ENCODE assay signal across 7 cellular contexts in the genomic region with DNA sequence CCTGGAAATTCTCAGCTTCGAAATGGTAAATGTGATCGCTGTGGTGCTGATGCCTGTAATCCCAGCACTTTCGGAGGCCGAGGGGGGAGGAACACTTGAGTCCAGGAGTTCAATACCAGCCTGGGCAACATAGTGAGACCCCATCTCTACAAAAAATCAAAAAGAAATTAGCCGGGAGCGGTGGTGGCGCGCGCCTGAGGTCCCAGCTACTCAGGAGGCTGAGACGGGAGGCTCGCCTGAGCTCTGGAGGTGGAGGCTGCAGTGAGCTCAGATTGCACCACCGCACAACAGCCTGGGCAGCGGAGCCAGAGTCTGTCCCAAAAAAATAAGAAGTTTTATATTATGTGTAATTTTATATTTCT. TPM values are rescaled to one million over a fixed set of nuclear protein-coding genes. Genes with fewer than 3 reads are reported as not detected.
A peak's percentile ranks its signal among the peaks of the same experiment; 100 is the strongest.
DNase-seq lines count a peak whose midpoint lies in the region; ATAC-seq and TF ChIP-seq lines count a peak whose summit lies in the region.

No MANE protein-coding gene starts in this region.

- H3K4me3 ChIP-seq in HAP-1 (peak overlapping the region; percentile 93), hepatocyte (peak overlapping the region; percentile 82), spleen (peak overlapping the region; percentile 76 to 100 (median 100))

- no peak for TF ChIP-seq CTCF in WTC11 (IDR thresholded peaks at IDR 0.05)
- no peak for TF ChIP-seq CTCF in hepatocyte (IDR thresholded peaks at IDR 0.05; ENCODE audit: poor library complexity)
- TF ChIP-seq CTCF in spleen (IDR thresholded peaks at IDR 0.05 in 8 of 11, conservative IDR thresholded peaks at IDR 0.05 in 3 of 11): no peak

- peaks cover 13% of the 10 kb centered on the region for H4K20me1 ChIP-seq in hepatocyte (ENCODE audit: insufficient read depth, poor library complexity, severe bottlenecking)

- ATAC-seq in WTC11 (no peak), GM21447 (IDR thresholded peaks at IDR 0.05; ENCODE audit: unreplicated experiment) (no peak)

- no peak for TF ChIP-seq POLR2A in spleen (IDR thresholded peaks at IDR 0.05)

- H3K27me3 Mint-ChIP-seq in WTC11 (ENCODE audit: low read depth): peaks cover 4% of the 10 kb centered on the region; the same call in 1 of the 2 replicates

- no peak for DNase-seq in HAP-1 (ENCODE audit: low spot score in 2 of 2)
- no peak for DNase-seq in WTC11 (ENCODE audit: low spot score)
- DNase-seq in hepatocyte (ENCODE audit: low spot score): no peak
- no peak for DNase-seq in spleen
- DNase-seq in posterior vena cava (ENCODE audit: low spot score): no peak
- no peak for DNase-seq in NCI-H128 (lab: John Stamatoyannopoulos, UW; ENCODE audit: unreplicated experiment)

- H3K4me1 ChIP-seq in HAP-1 (peaks cover 35% of the 10 kb centered on the region), hepatocyte (ENCODE audit: insufficient read depth) (peaks cover 19% of the 10 kb centered on the region), spleen (peaks cover 20 to 65% (median 49%) of the 10 kb centered on the region in 6 donors)

- H3K27me3 ChIP-seq in HAP-1 (ENCODE audit: low read depth) (no peaks in the 10 kb centered on the region), hepatocyte (no peaks in the 10 kb centered on the region), spleen (replicated peaks in 1 of 7) (no peaks in the 10 kb centered on the region)

- H3K4me2 ChIP-seq in hepatocyte: peak overlapping the region; percentile 94

- H3K79me2 ChIP-seq in hepatocyte: peaks cover 53% of the 10 kb centered on the region

- peaks cover 42% of the 10 kb centered on the region for H3K4me1 Mint-ChIP-seq in WTC11

- peak overlapping the region; percentile 84 for H3K27ac Mint-ChIP-seq in WTC11

- POLR2A ChIA-PET in WTC11 (lab: Charles Lee): interaction anchor here (0.6 to 1.8 kb wide), 6 partner anchors 9 to 32 kb away, joined by 3 to 7 read pairs (median 6); partner anchors contain the start of genes AURKAIP1, CCNL2 and VWA1

- peaks cover 14% of the 10 kb centered on the region for H3K9me3 Mint-ChIP-seq in WTC11

- H3K9me3 ChIP-seq in HAP-1: 0 out of 2 replicates have a peak, but pooled peaks cover 4% of the 10 kb centered on the region
- no peaks in the 10 kb centered on the region for H3K9me3 ChIP-seq in hepatocyte (ENCODE audit: low read depth)
- peaks cover 0 to 10% (median 3%) of the 10 kb centered on the region in 8 donors for H3K9me3 ChIP-seq in spleen

- CTCF ChIA-PET in WTC11 (lab: Charles Lee): interaction anchor here (0.5 to 1.6 kb wide), 9 partner anchors 9 to 176 kb away, joined by 3 to 7 read pairs (median 4); partner anchors contain the start of gene CCNL2

- no peak overlapping the region for H2AFZ ChIP-seq in hepatocyte

- peaks cover 58% of the 10 kb centered on the region for H3K36me3 ChIP-seq in HAP-1 (replicated peaks)
- no peaks in the 10 kb centered on the region for H3K36me3 ChIP-seq in hepatocyte (replicated peaks; ENCODE audit: insufficient read depth, low read depth)
- H3K36me3 ChIP-seq in spleen: peaks cover 0 to 44% (median 28%) of the 10 kb centered on the region in 6 donors

- H3K4me3 Mint-ChIP-seq in WTC11: peak overlapping the region; percentile 87

- WGBS in hepatocyte (ENCODE audit: low lambda C conversion rate, missing lambda C conversion rate): 21% methylated on average over 13 of the region's 13 CpGs
- 26 to 38% (median 36%) methylated on average over 13 of the region's 13 CpGs for WGBS in spleen, 5 donors

- H3K36me3 Mint-ChIP-seq in WTC11: peaks cover 47% of the 10 kb centered on the region

- H3K27ac ChIP-seq in hepatocyte: peak overlapping the region; percentile 90
- H3K27ac ChIP-seq in spleen: peak overlapping the region; percentile 86 to 94 (median 90)

- in situ Hi-C loops in HAP-1 (cut with MboI; ENCODE audit: low sequenced_read_pairs): no loop called here

- intact Hi-C loops in spleen (cut with DNase I; ENCODE audit: low total_unique reads) (no loop called here), posterior vena cava (cut with DNase I) (no loop called here)

- no peaks in the 10 kb centered on the region for H3K9me2 ChIP-seq in hepatocyte (replicated peaks; ENCODE audit: insufficient read depth)

TF ChIP-seq in WTC11, 78 proteins besides CTCF, POLR2A, EP300 and RAD21 (continues in another document):
- TF ChIP-seq ZNF423 (CRISPR knock-in tag; IDR thresholded peaks at IDR 0.05) (no peak), USF2 (CRISPR knock-in tag; IDR thresholded peaks at IDR 0.05) (no peak), GTF2I (CRISPR knock-in tag; conservative IDR thresholded peaks at IDR 0.05) (peak; percentile 68; the same call in 1 of the 2 replicates), NFATC4 (CRISPR knock-in tag; IDR thresholded peaks at IDR 0.05) (no peak), FOXP4 (CRISPR knock-in tag; IDR thresholded peaks at IDR 0.05) (no peak), ZNF512 (CRISPR knock-in tag; IDR thresholded peaks at IDR 0.05; ENCODE audit: borderline replicate concordance) (no peak), ZNF121 (CRISPR knock-in tag; IDR thresholded peaks at IDR 0.05) (peak; percentile 91)
- TF ChIP-seq, protein P1, sequence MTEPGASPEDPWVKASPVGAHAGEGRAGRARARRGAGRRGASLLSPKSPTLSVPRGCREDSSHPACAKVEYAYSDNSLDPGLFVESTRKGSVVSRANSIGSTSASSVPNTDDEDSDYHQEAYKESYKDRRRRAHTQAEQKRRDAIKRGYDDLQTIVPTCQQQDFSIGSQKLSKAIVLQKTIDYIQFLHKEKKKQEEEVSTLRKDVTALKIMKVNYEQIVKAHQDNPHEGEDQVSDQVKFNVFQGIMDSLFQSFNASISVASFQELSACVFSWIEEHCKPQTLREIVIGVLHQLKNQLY (CRISPR knock-in tag; IDR thresholded peaks at IDR 0.05): no peak

RNA-seq across cellular contexts. Expression of gene MRPL20, which starts 0.8 kb away (rescaled TPM):
- total RNA-seq in WTC11 (2021) (126 to 156 TPM (median 134 TPM) in 3 replicates), hepatocyte (107 and 115 TPM in 2 replicates), spleen (100 to 1,000 TPM in 3 of 7 donors, 10 to 100 TPM in 4; 67.4 to 144 (median 91.3) TPM), posterior vena cava (10 to 100 TPM; 69.7 to 75.0 TPM)
- polyA plus RNA-seq in hepatocyte (176 and 193 TPM in 2 replicates), spleen (100 to 1,000 TPM; 101 to 168 (median 122) TPM)

RNA-seq across cellular contexts. Expression of gene CCNL2, which starts 8.8 kb away (rescaled TPM):
- 117 to 142 TPM (median 117 TPM) in 3 replicates for total RNA-seq in WTC11 (2021)
- total RNA-seq in hepatocyte: 151 and 166 TPM in 2 replicates
- polyA plus RNA-seq in hepatocyte: 284 and 364 TPM in 2 replicates
- 100 to 1,000 TPM; 167 to 299 (median 208) TPM for total RNA-seq in spleen
- polyA plus RNA-seq in spleen: 100 to 1,000 TPM; 111 to 230 (median 199) TPM
- 100 to 1,000 TPM; 102 to 109 TPM for total RNA-seq in posterior vena cava

RNA-seq across cellular contexts. Expression of gene ANKRD65, which starts 13.1 kb away (rescaled TPM):
- total RNA-seq in WTC11 (2021) (1.6 to 2.8 TPM (median 1.9 TPM) in 3 replicates), hepatocyte (2.1 and 6.5 TPM in 2 replicates), spleen (1 to 10 TPM in 5 of 7 donors, under 1 TPM in 2; 0.43 to 2.7 (median 1.2) TPM), posterior vena cava (1 to 10 TPM; 2.4 to 7.4 TPM)
- polyA plus RNA-seq in hepatocyte (5.5 and 7.3 TPM in 2 replicates), spleen (1 to 10 TPM; 2.3 to 4.3 (median 3.0) TPM)

RNA-seq across cellular contexts. Expression of gene VWA1, which starts 27.6 kb away (rescaled TPM):
- total RNA-seq in WTC11 (2021) (28.3 to 35.5 TPM (median 28.3 TPM) in 3 replicates), hepatocyte (37.7 and 38.1 TPM in 2 replicates), spleen (10 to 100 TPM in 6 of 7 donors, 1 to 10 TPM in 1; 3.9 to 18.0 (median 13.1) TPM), posterior vena cava (10 to 100 TPM; 59.8 to 67.7 TPM)
- polyA plus RNA-seq in hepatocyte (114 and 131 TPM in 2 replicates), spleen (10 to 100 TPM in 2 of 3 donors, 1 to 10 TPM in 1; 4.1 to 12.7 (median 11.0) TPM)

RNA-seq across cellular contexts. Expression of gene AURKAIP1, which starts 32.9 kb away (rescaled TPM):
- total RNA-seq in WTC11 (2021): 238 to 268 TPM (median 250 TPM) in 3 replicates
- 92.9 and 105 TPM in 2 replicates for total RNA-seq in hepatocyte
- 238 and 246 TPM in 2 replicates for polyA plus RNA-seq in hepatocyte
- total RNA-seq in spleen: 10 to 100 TPM; 61.3 to 85.1 (median 71.7) TPM
- 100 to 1,000 TPM; 149 to 174 (median 151) TPM for polyA plus RNA-seq in spleen
- total RNA-seq in posterior vena cava: 10 to 100 TPM; 70.9 to 78.8 TPM
